In the genomic region with DNA sequence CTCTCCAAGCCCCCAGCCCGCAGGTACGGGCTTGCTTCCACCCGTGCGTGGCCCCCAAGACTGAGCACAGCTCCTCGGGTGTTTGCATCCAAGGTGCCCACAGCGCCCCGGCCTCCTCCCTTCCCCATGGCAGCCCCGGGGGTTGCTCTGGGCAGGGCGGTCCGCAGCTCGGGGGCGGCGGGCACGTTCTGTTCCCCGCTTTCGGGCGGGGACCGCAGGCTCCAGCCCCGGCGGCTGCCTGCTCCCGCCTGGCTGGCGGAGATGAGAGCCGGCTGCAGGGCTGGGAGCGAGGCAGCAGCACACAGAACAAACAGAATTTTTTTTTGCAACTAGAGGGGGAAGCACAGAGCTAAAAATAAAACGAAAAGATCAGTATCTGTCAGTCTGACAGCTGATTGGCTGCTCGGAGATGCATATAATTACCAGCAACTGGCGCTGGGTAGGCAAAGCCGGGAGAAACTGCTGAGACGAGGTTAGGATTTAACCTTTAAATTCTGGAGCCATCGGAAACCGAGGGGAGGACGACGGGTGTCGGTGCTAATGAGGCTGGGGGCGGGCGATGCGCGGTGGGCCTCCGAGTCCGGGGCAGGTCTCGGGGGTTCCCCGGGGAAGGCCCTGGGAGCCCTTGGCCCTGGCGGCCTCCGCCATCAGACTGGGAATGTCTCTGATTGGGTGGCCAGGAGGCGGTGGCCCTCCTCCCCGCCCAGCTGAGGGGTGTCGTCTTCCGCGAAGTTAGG, we compare ENCODE assay signal across 8 cellular contexts.
DNase-seq lines count a peak whose midpoint lies in the region; ATAC-seq and TF ChIP-seq lines count a peak whose summit lies in the region.

No MANE protein-coding gene starts in this region.

- peak overlapping the region in 1 of 2 donors; percentile 51 for H3K4me3 ChIP-seq in CD4-positive, alpha-beta memory T cell (ENCODE audit: low read length in 2 of 2)
- H3K4me3 ChIP-seq in endocrine pancreas (ENCODE audit: control insufficient read depth, insufficient read depth, low read length) (no peak overlapping the region), lower lobe of right lung (peak overlapping the region; percentile 47)

- H3K4me1 ChIP-seq in CD4-positive, alpha-beta memory T cell (ENCODE audit: insufficient read depth, low read length): peaks cover 20% of the 10 kb centered on the region
- H3K4me1 ChIP-seq in H9 (ENCODE audit: insufficient read depth, low read length) (no peaks in the 10 kb centered on the region), endocrine pancreas (ENCODE audit: control insufficient read depth, insufficient read depth, low read length) (no peaks in the 10 kb centered on the region), lower lobe of right lung (peaks cover 52% of the 10 kb centered on the region)

- CTCF ChIA-PET in CD4-positive, alpha-beta memory T cell (lab: Charles Lee; ENCODE audit: partially characterized antibody): interaction anchor here (0.6 to 2.7 kb wide), 20 partner anchors 9 to 303 kb away, joined by 3 to 13 read pairs (median 3); a partner anchor contains a TSS

- H4K91ac ChIP-seq in H9 (ENCODE audit: insufficient read length, low read depth, low read length): no peak overlapping the region

- no peak overlapping the region for H2BK20ac ChIP-seq in H9 (ENCODE audit: low read depth, low read length, poor library complexity, severe bottlenecking)

- H3K36me3 Mint-ChIP-seq in CD4-positive, alpha-beta memory T cell: no peaks in the 10 kb centered on the region
- H3K36me3 Mint-ChIP-seq in H9 (ENCODE audit: insufficient read depth in 1 of 3, low read depth in 3 of 3): no peaks in the 10 kb centered on the region; a peak in 1 of 7 replicates

- H3T11ph ChIP-seq in H9 (ENCODE audit: low read length): no peak overlapping the region

- H3K27ac ChIP-seq in CD4-positive, alpha-beta memory T cell (ENCODE audit: low read depth, low read length): no peak overlapping the region
- no peak overlapping the region for H3K27ac ChIP-seq in H9 (ENCODE audit: insufficient read length, low read depth, low read length)
- peak overlapping the region; percentile 81 for H3K27ac ChIP-seq in lower lobe of right lung

- peak overlapping the region; percentile 62 to 90 (median 82) for H3K4me3 Mint-ChIP-seq in CD4-positive, alpha-beta memory T cell
- peak overlapping the region in 1 of 2 experiments; percentile 62; a peak in 1 of 5 replicates for H3K4me3 Mint-ChIP-seq in H9

- peak; percentile 63 to 74 (median 68) for DNase-seq in CD4-positive, alpha-beta memory T cell
- DNase-seq in H9: peak; percentile 64
- peak; percentile 82 for DNase-seq in NCI-H2227 (lab: John Stamatoyannopoulos, UW; ENCODE audit: unreplicated experiment)
- peak; percentile 81 for DNase-seq in activated CD8-positive, alpha-beta memory T cell treated with anti-CD3 and anti-CD28 coated beads for 24 hours
- peak; percentile 76 for DNase-seq in lower lobe of right lung
- peak; percentile 17 for DNase-seq in stimulated activated CD8-positive, alpha-beta memory T cell treated with anti-CD3 and anti-CD28 coated beads, Interleukin-12 subunit alpha, Interleukin-12 subunit beta, amount 100 ng/mL, for 4 hours (ENCODE audit: low read depth)
- DNase-seq in NCI-H82 (lab: John Stamatoyannopoulos, UW): no peak

- H3K79me1 ChIP-seq in H9 (ENCODE audit: insufficient read depth, low read depth, low read length, poor library complexity, severe bottlenecking): no peaks in the 10 kb centered on the region

- H3K23ac ChIP-seq in H9 (ENCODE audit: insufficient read length, low read depth, low read length): no peak overlapping the region

- no peak overlapping the region for H3K56ac ChIP-seq in H9 (ENCODE audit: insufficient read length, low read depth, low read length)

- H2BK15ac ChIP-seq in H9 (ENCODE audit: low read depth, low read length): no peak overlapping the region

- H3K23me2 ChIP-seq in H9 (ENCODE audit: insufficient read length, low read depth, low read length, poor library complexity, severe bottlenecking): no peaks in the 10 kb centered on the region

- H3K27me3 Mint-ChIP-seq in CD4-positive, alpha-beta memory T cell: peaks cover 0 to 1% of the 10 kb centered on the region in 2 donors
- H3K27me3 Mint-ChIP-seq in H9 (ENCODE audit: low read depth): 0 out of 2 replicates have a peak, but pooled peaks cover 1% of the 10 kb centered on the region

- POLR2A ChIA-PET in CD4-positive, alpha-beta memory T cell (lab: Charles Lee; ENCODE audit: partially characterized antibody): interaction anchor here (0.6 to 2.0 kb wide), 15 partner anchors 13 to 305 kb away, joined by 3 to 11 read pairs (median 3); a partner anchor contains a TSS

- H2AFZ ChIP-seq in H9 (ENCODE audit: low read length): no peak overlapping the region

- H3K9ac ChIP-seq in H9 (ENCODE audit: extremely low read depth, insufficient read length, low read length) (no peak overlapping the region), endocrine pancreas (ENCODE audit: control insufficient read depth, insufficient read depth, low read length) (peak overlapping the region; percentile 38)

- no peak overlapping the region for H2BK12ac ChIP-seq in H9 (ENCODE audit: insufficient read length, low read depth, low read length)

- H2BK5ac ChIP-seq in H9 (ENCODE audit: insufficient read length, low read length): no peak overlapping the region

- intact Hi-C loops in CD4-positive, alpha-beta memory T cell (cut with micrococcal nuclease): loop anchor here (1.0 kb wide), 3 partner anchors 181 to 290 kb away; no protein-coding TSS in a partner anchor
- intact Hi-C loops in lower lobe of right lung (cut with DNase I): no loop called here

- H3K4me2 ChIP-seq in H9 (ENCODE audit: insufficient read depth, insufficient read length, low read length): peak overlapping the region; percentile 26

- peak overlapping the region; percentile 46 for H3K14ac ChIP-seq in H9 (ENCODE audit: insufficient read depth, low read length)

- H3K79me2 ChIP-seq in H9 (ENCODE audit: insufficient read depth, low read length): no peaks in the 10 kb centered on the region

- TF ChIP-seq CTCF in H9 (conservative IDR thresholded peaks at IDR 0.05) (no peak), lower lobe of right lung (IDR thresholded peaks at IDR 0.05) (peak; percentile 22)

- H3K9me3 ChIP-seq in CD4-positive, alpha-beta memory T cell (ENCODE audit: control insufficient read depth in 1 of 2, low read length in 2 of 2): no peaks in the 10 kb centered on the region
- no peaks in the 10 kb centered on the region for H3K9me3 ChIP-seq in H9 (ENCODE audit: control insufficient read depth, low read depth, low read length)
- H3K9me3 ChIP-seq in endocrine pancreas (ENCODE audit: control insufficient read depth, low read length): no peaks in the 10 kb centered on the region
- no peaks in the 10 kb centered on the region for H3K9me3 ChIP-seq in lower lobe of right lung

- ATAC-seq in lower lobe of right lung: peak; percentile 81 to 87

- WGBS in H9 (ENCODE audit: extremely low coverage, insufficient read length, low lambda C conversion rate): no CpG with 5 or more reads among the region's 49 CpGs

- H2AK5ac ChIP-seq in H9 (ENCODE audit: insufficient read length, low read length): no peak overlapping the region

- H4K5ac ChIP-seq in H9 (ENCODE audit: insufficient read length, low read depth, low read length): no peak overlapping the region

- peak overlapping the region; percentile 17 for H3K18ac ChIP-seq in H9 (ENCODE audit: insufficient read length, low read depth, low read length)

- H4K8ac ChIP-seq in H9 (replicated peaks; ENCODE audit: insufficient read length, low read depth, low read length): no peak overlapping the region

- H3K27ac Mint-ChIP-seq in CD4-positive, alpha-beta memory T cell: peak overlapping the region in 6 of 7 donors; percentile 50 to 97 (median 78)
- H3K27ac Mint-ChIP-seq in H9: 0 out of 7 replicates have a peak overlapping the region, but pooled peaks of 1 of the 3 experiments have one; percentile 68

- no peaks in the 10 kb centered on the region for H3K9me3 Mint-ChIP-seq in CD4-positive, alpha-beta memory T cell
- H3K9me3 Mint-ChIP-seq in H9: no peaks in the 10 kb centered on the region; a peak in 1 of 5 replicates

- no peak overlapping the region for H3K4ac ChIP-seq in H9 (ENCODE audit: low read depth, low read length)

- no peaks in the 10 kb centered on the region for H3K36me3 ChIP-seq in CD4-positive, alpha-beta memory T cell (ENCODE audit: insufficient read depth, low read length)
- H3K36me3 ChIP-seq in endocrine pancreas (ENCODE audit: control insufficient read depth, insufficient read depth, low read length) (no peaks in the 10 kb centered on the region), lower lobe of right lung (no peaks in the 10 kb centered on the region)

- H3K4me1 Mint-ChIP-seq in CD4-positive, alpha-beta memory T cell: peaks cover 5 to 20% (median 9%) of the 10 kb centered on the region in 4 donors
- H3K4me1 Mint-ChIP-seq in H9: peaks cover 2 to 32% of the 10 kb centered on the region in 2 experiments

- no peak overlapping the region for H2BK120ac ChIP-seq in H9 (ENCODE audit: low read depth, low read length, poor library complexity, severe bottlenecking)

- H4K20me1 ChIP-seq in H9 (ENCODE audit: control insufficient read depth, insufficient read depth, insufficient read length): no peaks in the 10 kb centered on the region

- no peaks in the 10 kb centered on the region for H3K27me3 ChIP-seq in CD4-positive, alpha-beta memory T cell (ENCODE audit: insufficient read depth, low read length)
- H3K27me3 ChIP-seq in H9 (ENCODE audit: insufficient read depth, low read length): no peaks in the 10 kb centered on the region
- no peaks in the 10 kb centered on the region for H3K27me3 ChIP-seq in endocrine pancreas (ENCODE audit: control insufficient read depth, insufficient read depth, low read length)
- no peaks in the 10 kb centered on the region for H3K27me3 ChIP-seq in lower lobe of right lung (ENCODE audit: low read depth)
